In genomic region chr3:152391671-152392070, GRCh38 we compare ENCODE assay signal across 23 cellular contexts.
DNase-seq lines count a peak whose midpoint lies in the region; ATAC-seq and TF ChIP-seq lines count a peak whose summit lies in the region.
"Had no signal": no experiment of that assay in that cellular context is flagged by ENCODE, and none has a peak within 500 bp of the region (broad histone marks: within the 10 kb centered on the region; RNA-seq: fewer than 3 reads in every experiment).

No MANE protein-coding gene starts in this region.

- no peaks in the 10 kb centered on the region for H3K9me3 ChIP-seq in CD4-positive, alpha-beta T cell (ENCODE audit: control insufficient read depth, low read length)
- H3K9me3 ChIP-seq in fibroblast of lung (ENCODE audit: control insufficient read depth, insufficient read depth, low read depth, low read length) (no peaks in the 10 kb centered on the region), neural cell (ENCODE audit: low read length) (no peaks in the 10 kb centered on the region)
- H3K9me3 ChIP-seq: thyroid gland had no signal

- H2AFZ ChIP-seq in fibroblast of lung (ENCODE audit: low read length) (no peak overlapping the region), neural cell (ENCODE audit: low read depth, low read length) (no peak overlapping the region)

- no peaks in the 10 kb centered on the region for H3K27me3 ChIP-seq in CD4-positive, alpha-beta T cell (ENCODE audit: control insufficient read depth, insufficient read depth, low read length)
- H3K27me3 ChIP-seq in fibroblast of lung (ENCODE audit: control insufficient read depth, insufficient read depth, low read length) = no peaks in the 10 kb centered on the region
- no peaks in the 10 kb centered on the region for H3K27me3 ChIP-seq in neural cell (ENCODE audit: insufficient read depth, low read depth, low read length)
- H3K27me3 ChIP-seq: thyroid gland had no signal

- peak overlapping the region; percentile 36 for H3K4me2 ChIP-seq in fibroblast of lung (ENCODE audit: extremely low read depth, insufficient read depth, low read length)
- H3K4me2 ChIP-seq in neural cell (ENCODE audit: low read length) = peak overlapping the region; percentile 25
- H3K4me2 ChIP-seq: KMS-11 had no signal

- H3K4me1 Mint-ChIP-seq in CD4-positive, alpha-beta T cell (ENCODE audit: low read depth) = peaks cover 86% of the 10 kb centered on the region
- H3K4me1 Mint-ChIP-seq in HFFc6 (ENCODE audit: low read depth) = peaks cover 68% of the 10 kb centered on the region
- H3K4me1 Mint-ChIP-seq in activated naive CD4-positive, alpha-beta T cell treated with anti-CD3 and anti-CD28 coated beads, Interleukin-2, amount 10 ng/mL, durations not matched to agents 7 days and 5 days = peaks cover 34% of the 10 kb centered on the region

- H3K9ac ChIP-seq in fibroblast of lung (ENCODE audit: insufficient read depth, low read length) (no peak overlapping the region), neural cell (ENCODE audit: low read length) (no peak overlapping the region)
- H3K9ac ChIP-seq: KMS-11 had no signal

- H3K4me3 Mint-ChIP-seq in CD4-positive, alpha-beta T cell = no peak overlapping the region
- H3K4me3 Mint-ChIP-seq in HFFc6 = peak overlapping the region; percentile 28; the same call in 1 of the 2 replicates
- H3K4me3 Mint-ChIP-seq in activated naive CD4-positive, alpha-beta T cell treated with anti-CD3 and anti-CD28 coated beads, Interleukin-2, amount 10 ng/mL, durations not matched to agents 7 days and 5 days = no peak overlapping the region

- H3K27ac Mint-ChIP-seq in CD4-positive, alpha-beta T cell = peak overlapping the region; percentile 75
- H3K27ac Mint-ChIP-seq in HFFc6 = peak overlapping the region; percentile 57; the same call in 1 of the 2 replicates
- no peak overlapping the region for H3K27ac Mint-ChIP-seq in activated naive CD4-positive, alpha-beta T cell treated with anti-CD3 and anti-CD28 coated beads, Interleukin-2, amount 10 ng/mL, durations not matched to agents 7 days and 5 days

- H4K20me1 ChIP-seq in fibroblast of lung (ENCODE audit: control insufficient read depth, extremely low read depth, insufficient read depth, low read length) = peaks cover 3% of the 10 kb centered on the region
- no peaks in the 10 kb centered on the region for H4K20me1 ChIP-seq in neural cell (ENCODE audit: insufficient read depth)

- peaks cover 2% of the 10 kb centered on the region for H3K36me3 ChIP-seq in fibroblast of lung (ENCODE audit: control insufficient read depth, insufficient read depth, low read length)
- H3K36me3 ChIP-seq in neural cell (ENCODE audit: insufficient read depth, low read length) = no peaks in the 10 kb centered on the region
- H3K36me3 ChIP-seq: thyroid gland had no signal

- peaks cover 84% of the 10 kb centered on the region for H3K79me2 ChIP-seq in fibroblast of lung (ENCODE audit: control insufficient read depth, insufficient read depth, low read length)
- H3K79me2 ChIP-seq in neural cell (replicated peaks; ENCODE audit: insufficient read depth, low read length) = peaks cover 18% of the 10 kb centered on the region

- peaks cover 90% of the 10 kb centered on the region for H3K36me3 Mint-ChIP-seq in CD4-positive, alpha-beta T cell (ENCODE audit: low read depth)
- peaks cover 30% of the 10 kb centered on the region for H3K36me3 Mint-ChIP-seq in HFFc6 (ENCODE audit: low read depth)
- peaks cover 56% of the 10 kb centered on the region for H3K36me3 Mint-ChIP-seq in activated naive CD4-positive, alpha-beta T cell treated with anti-CD3 and anti-CD28 coated beads, Interleukin-2, amount 10 ng/mL, durations not matched to agents 7 days and 5 days

- H3K27ac ChIP-seq in CD4-positive, alpha-beta T cell (ENCODE audit: low read depth, low read length) = no peak overlapping the region
- H3K27ac ChIP-seq in fibroblast of lung (ENCODE audit: insufficient read depth, low read length) = peak overlapping the region; percentile 3
- H3K27ac ChIP-seq in neural cell (ENCODE audit: low read length) = peak overlapping the region; percentile 8
- H3K27ac ChIP-seq: KMS-11 had no signal

- peaks cover 13% of the 10 kb centered on the region for H3K4me1 ChIP-seq in fibroblast of lung (ENCODE audit: control insufficient read depth, extremely low read depth, insufficient read depth, low read length)

- H3K9me3 Mint-ChIP-seq in CD4-positive, alpha-beta T cell = no peaks in the 10 kb centered on the region
- H3K9me3 Mint-ChIP-seq in HFFc6 = no peaks in the 10 kb centered on the region
- H3K9me3 Mint-ChIP-seq in activated naive CD4-positive, alpha-beta T cell treated with anti-CD3 and anti-CD28 coated beads, Interleukin-2, amount 10 ng/mL, durations not matched to agents 7 days and 5 days = no peaks in the 10 kb centered on the region
- H3K9me3 Mint-ChIP-seq: naive B cell had no signal

- TF ChIP-seq CTCF in CD4-positive, alpha-beta T cell (IDR thresholded peaks at IDR 0.05) = no peak
- TF ChIP-seq CTCF in HFFc6 (IDR thresholded peaks at IDR 0.05) (no peak), fibroblast of lung (conservative IDR thresholded peaks at IDR 0.05 in 1 of 2, IDR thresholded peaks at IDR 0.05 in 1 of 2; ENCODE audit: low read depth in 1 of 2, low read length in 2 of 2) (no peak), neural cell (IDR thresholded peaks at IDR 0.05; ENCODE audit: poor library complexity, severe bottlenecking) (no peak)

- TF ChIP-seq RAD21 in neural cell (conservative IDR thresholded peaks at IDR 0.05) = no peak

- H3F3A ChIP-seq in neural cell (ENCODE audit: insufficient read depth, low read length, poor library complexity, severe bottlenecking) = peaks cover 4% of the 10 kb centered on the region

- CTCF ChIA-PET in CD4-positive, alpha-beta T cell (lab: Charles Lee) = no interaction called here
- CTCF ChIA-PET in activated naive CD4-positive, alpha-beta T cell treated with anti-CD3 and anti-CD28 coated beads, Interleukin-2, amount 10 ng/mL, durations not matched to agents 7 days and 5 days (lab: Charles Lee) = no interaction called here

- no peak for DNase-seq in CD4-positive, alpha-beta T cell
- DNase-seq in HFFc6 (no peak), fibroblast of lung (ENCODE audit: low read depth in 2 of 2) (no peak), RPMI8226 (no peak), ACHN (no peak)
- DNase-seq in activated naive CD4-positive, alpha-beta T cell treated with anti-CD3 and anti-CD28 coated beads, Interleukin-2, amount 10 ng/mL, durations not matched to agents 7 days and 5 days = no peak
- DNase-seq: activated CD4-positive, CD25-positive, alpha-beta regulatory T cell; activated effector memory CD4-positive, alpha-beta T cell treated with Interleukin-2 at 50 U/mL for 16 hours; amygdala; DND-41; foreskin fibroblast; hippocampal formation; naive B cell; NCI-H1930; NCI-H2227 treated with DMSO at 0.1 percent for 48 hours; NCI-H82; stimulated activated naive CD8-positive, alpha-beta T cell treated with anti-CD3 and anti-CD28 coated beads, Interleukin-15, Interleukin-2, amounts not matched to agents 100 U/mL and 50 U/mL, for 24 hours; T1000; thyroid gland had no signal

- no peaks in the 10 kb centered on the region for H3K9me2 ChIP-seq in neural cell (ENCODE audit: insufficient read depth, low read length)

- no peaks in the 10 kb centered on the region for H3K27me3 Mint-ChIP-seq in CD4-positive, alpha-beta T cell
- no peaks in the 10 kb centered on the region; the same call in 1 of the 2 replicates for H3K27me3 Mint-ChIP-seq in HFFc6 (ENCODE audit: insufficient read depth)
- no peaks in the 10 kb centered on the region for H3K27me3 Mint-ChIP-seq in activated naive CD4-positive, alpha-beta T cell treated with anti-CD3 and anti-CD28 coated beads, Interleukin-2, amount 10 ng/mL, durations not matched to agents 7 days and 5 days
- H3K27me3 Mint-ChIP-seq: naive B cell had no signal

- POLR2A ChIA-PET in CD4-positive, alpha-beta T cell (lab: Charles Lee) = interaction anchor here (2.7 kb wide), 1 partner anchor 10 kb away, joined by 15 read pairs; no protein-coding TSS in a partner anchor

- TF ChIP-seq EP300 in neural cell (conservative IDR thresholded peaks at IDR 0.05; ENCODE audit: poor library complexity, severe bottlenecking) = peak; percentile 59

- ATAC-seq in CD4-positive, alpha-beta T cell (ENCODE audit: poor library complexity) = no peak
- ATAC-seq: HCT116; stimulated activated naive CD8-positive, alpha-beta T cell treated with anti-CD3 and anti-CD28 coated beads, Interleukin-15, Interleukin-2, amounts not matched to agents 100 U/mL and 50 U/mL, for 24 hours had no signal

- H3K4me3 ChIP-seq in fibroblast of lung (replicated peaks in 1 of 4; ENCODE audit: control extremely low read depth in 1 of 4, insufficient read depth in 1 of 4, low read depth in 3 of 4, low read length in 4 of 4) = no peak overlapping the region
- H3K4me3 ChIP-seq in neural cell (ENCODE audit: low read length) = peak overlapping the region; percentile 31
- H3K4me3 ChIP-seq: skin epidermis, thyroid gland had no signal

- intact Hi-C loops in CD4-positive, alpha-beta T cell (cut with DNase I, micrococcal nuclease) = no loop called here

- in situ Hi-C loops in ACHN (cut with HindIII; ENCODE audit: low pct_ligation_motif_present, low pct_unique_long_range_greater_than_20kb, low sequenced_read_pairs) = no loop called here

TF ChIP-seq in neural cell, 6 proteins besides CTCF, POLR2A, EP300 and RAD21:
- TF ChIP-seq POLR2AphosphoS5 (IDR thresholded peaks at IDR 0.05) = peak; percentile 27
- peak; percentile 51 for TF ChIP-seq REST (IDR thresholded peaks at IDR 0.05; ENCODE audit: borderline replicate concordance)
- no peak for TF ChIP-seq TAF1 (IDR thresholded peaks at IDR 0.05; ENCODE audit: low read depth)
